ENCODE assay signal across 7 cellular contexts in the genomic region with DNA sequence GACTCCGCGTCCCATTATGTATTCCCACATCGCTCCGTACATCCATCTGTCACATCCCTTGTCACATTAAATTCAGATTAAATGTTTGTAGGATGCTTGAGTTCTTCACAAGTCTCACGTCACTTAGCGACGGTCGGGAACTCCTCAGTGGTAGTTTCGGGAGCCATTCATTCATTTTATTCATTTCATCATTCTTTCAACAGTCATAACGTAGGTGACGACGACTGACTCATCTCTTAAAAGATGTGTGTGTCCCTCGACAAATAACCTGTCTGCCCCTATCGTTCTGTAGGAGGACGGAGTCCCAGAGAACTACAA. TPM values are rescaled to one million over a fixed set of nuclear protein-coding genes. Genes with fewer than 3 reads are reported as not detected.
DNase-seq lines count a peak whose midpoint lies in the region; ATAC-seq and TF ChIP-seq lines count a peak whose summit lies in the region.

No MANE protein-coding gene starts in this region.

- H3K9ac ChIP-seq in iPS-15b (ENCODE audit: low read depth, low read length), result no peak overlapping the region

- no peaks in the 10 kb centered on the region for H3K27me3 ChIP-seq in iPS-15b (ENCODE audit: control insufficient read depth, insufficient read depth, low read length)

- H3K4me1 ChIP-seq in iPS-15b (ENCODE audit: control insufficient read depth, insufficient read depth, low read length), result no peaks in the 10 kb centered on the region

- peak overlapping the region; percentile 98 for H3K4me3 Mint-ChIP-seq in HFFc6
- H3K4me3 Mint-ChIP-seq in activated CD8-positive, alpha-beta T cell treated with anti-CD3 and anti-CD28 coated beads for 36 hours, result peak overlapping the region; percentile 98
- peak overlapping the region; percentile 87 to 98 for H3K4me3 Mint-ChIP-seq in stimulated activated naive CD8-positive, alpha-beta T cell treated with anti-CD3 and anti-CD28 coated beads, Interleukin-15, amount 100 ng/mL, for 72 hours

- H3K4me3 ChIP-seq in iPS-15b (ENCODE audit: low read depth, low read length), result peak overlapping the region; percentile 90

- H3K36me3 ChIP-seq in iPS-15b (ENCODE audit: control insufficient read depth, insufficient read depth, low read length), result no peaks in the 10 kb centered on the region

- peaks cover 6% of the 10 kb centered on the region; the same call in 1 of the 2 replicates for H3K36me3 Mint-ChIP-seq in HFFc6 (ENCODE audit: low read depth)
- H3K36me3 Mint-ChIP-seq in activated CD8-positive, alpha-beta T cell treated with anti-CD3 and anti-CD28 coated beads for 36 hours (ENCODE audit: low read depth), result peaks cover 28% of the 10 kb centered on the region

- DNase-seq in HFFc6, result no peak
- DNase-seq in activated CD8-positive, alpha-beta T cell treated with anti-CD3 and anti-CD28 coated beads for 36 hours, result no peak
- no peak for DNase-seq in stimulated activated naive CD8-positive, alpha-beta T cell treated with anti-CD3 and anti-CD28 coated beads, Interleukin-15, amount 100 ng/mL, for 72 hours
- DNase-seq in NCI-H187 treated with DMSO at 0.1 percent for 48 hours (lab: John Stamatoyannopoulos, UW), result no peak
- DNase-seq in NCI-H1930 (lab: John Stamatoyannopoulos, UW), result no peak
- DNase-seq in NCI-H1092 (lab: John Stamatoyannopoulos, UW), result no peak

- no peak for ATAC-seq in activated CD8-positive, alpha-beta T cell treated with anti-CD3 and anti-CD28 coated beads for 36 hours
- ATAC-seq in stimulated activated naive CD8-positive, alpha-beta T cell treated with anti-CD3 and anti-CD28 coated beads, Interleukin-15, amount 100 ng/mL, for 72 hours, result no peak

- H3K27ac Mint-ChIP-seq in HFFc6, result peak overlapping the region; percentile 87
- H3K27ac Mint-ChIP-seq in activated CD8-positive, alpha-beta T cell treated with anti-CD3 and anti-CD28 coated beads for 36 hours, result peak overlapping the region; percentile 97
- H3K27ac Mint-ChIP-seq in stimulated activated naive CD8-positive, alpha-beta T cell treated with anti-CD3 and anti-CD28 coated beads, Interleukin-15, amount 100 ng/mL, for 72 hours, result peak overlapping the region; percentile 99

- H3K4me1 Mint-ChIP-seq in HFFc6 (ENCODE audit: low read depth), result peaks cover 25% of the 10 kb centered on the region
- H3K4me1 Mint-ChIP-seq in activated CD8-positive, alpha-beta T cell treated with anti-CD3 and anti-CD28 coated beads for 36 hours (ENCODE audit: low read depth), result peaks cover 36% of the 10 kb centered on the region
- H3K4me1 Mint-ChIP-seq in stimulated activated naive CD8-positive, alpha-beta T cell treated with anti-CD3 and anti-CD28 coated beads, Interleukin-15, amount 100 ng/mL, for 72 hours, result peaks cover 36% of the 10 kb centered on the region

- peaks cover 6% of the 10 kb centered on the region; the same call in 1 of the 2 replicates for H3K27me3 Mint-ChIP-seq in HFFc6 (ENCODE audit: insufficient read depth)
- H3K27me3 Mint-ChIP-seq in activated CD8-positive, alpha-beta T cell treated with anti-CD3 and anti-CD28 coated beads for 36 hours, result peaks cover 2% of the 10 kb centered on the region
- no peaks in the 10 kb centered on the region for H3K27me3 Mint-ChIP-seq in stimulated activated naive CD8-positive, alpha-beta T cell treated with anti-CD3 and anti-CD28 coated beads, Interleukin-15, amount 100 ng/mL, for 72 hours

- POLR2A ChIA-PET in activated CD8-positive, alpha-beta T cell treated with anti-CD3 and anti-CD28 coated beads for 36 hours (lab: Charles Lee), result interaction anchor here (0.8 kb wide), 1 partner anchor 12 kb away, joined by 5 read pairs; no protein-coding TSS in a partner anchor

- H3K9me3 Mint-ChIP-seq in HFFc6, result no peaks in the 10 kb centered on the region
- H3K9me3 Mint-ChIP-seq in activated CD8-positive, alpha-beta T cell treated with anti-CD3 and anti-CD28 coated beads for 36 hours, result no peaks in the 10 kb centered on the region
- H3K9me3 Mint-ChIP-seq in stimulated activated naive CD8-positive, alpha-beta T cell treated with anti-CD3 and anti-CD28 coated beads, Interleukin-15, amount 100 ng/mL, for 72 hours, result no peaks in the 10 kb centered on the region

- CTCF ChIA-PET in activated CD8-positive, alpha-beta T cell treated with anti-CD3 and anti-CD28 coated beads for 36 hours (lab: Charles Lee), result interaction anchor here (1.5 kb wide), 1 partner anchor 141 kb away, joined by 6 read pairs; no protein-coding TSS in a partner anchor

- intact Hi-C loops in activated CD8-positive, alpha-beta T cell treated with anti-CD3 and anti-CD28 coated beads for 36 hours (cut with micrococcal nuclease), result loop anchor here (5.0 kb wide), 1 partner anchor 143 kb away; a partner anchor contains a TSS

- TF ChIP-seq CTCF in HFFc6 (IDR thresholded peaks at IDR 0.05), result no peak
- TF ChIP-seq CTCF in activated CD8-positive, alpha-beta T cell treated with anti-CD3 and anti-CD28 coated beads for 36 hours (IDR thresholded peaks at IDR 0.05), result no peak

- no peaks in the 10 kb centered on the region for H3K9me3 ChIP-seq in iPS-15b (ENCODE audit: control insufficient read depth, insufficient read depth, low read length)

RNA-seq across cellular contexts. Expression of a gene that starts 0.3 kb away (rescaled TPM):
- 100 to 1,000 TPM in 3 of 6 experiments, 10 to 100 TPM in 3; 94.3 to 130 (median 99.4) TPM for total RNA-seq in HFFc6 (2021; fragmentation: NEBNext Ultra II Directional; extraction: Animal tissue kit (Norgen Biotek cat#: 25700))
- total RNA-seq in activated CD8-positive, alpha-beta T cell treated with anti-CD3 and anti-CD28 coated beads for 36 hours, result 10 to 100 TPM; 63.8 to 65.8 TPM

RNA-seq across cellular contexts. Expression of a gene that starts 59.1 kb away (rescaled TPM):
- under 1 TPM in 5 of 6 experiments, not detected in 1; under 0.01 to 0.13 (median 0.02) TPM for total RNA-seq in HFFc6 (2021; fragmentation: NEBNext Ultra II Directional; extraction: Animal tissue kit (Norgen Biotek cat#: 25700))
- under 1 TPM; 0.02 to 0.34 TPM for total RNA-seq in activated CD8-positive, alpha-beta T cell treated with anti-CD3 and anti-CD28 coated beads for 36 hours
